In the genomic region with DNA sequence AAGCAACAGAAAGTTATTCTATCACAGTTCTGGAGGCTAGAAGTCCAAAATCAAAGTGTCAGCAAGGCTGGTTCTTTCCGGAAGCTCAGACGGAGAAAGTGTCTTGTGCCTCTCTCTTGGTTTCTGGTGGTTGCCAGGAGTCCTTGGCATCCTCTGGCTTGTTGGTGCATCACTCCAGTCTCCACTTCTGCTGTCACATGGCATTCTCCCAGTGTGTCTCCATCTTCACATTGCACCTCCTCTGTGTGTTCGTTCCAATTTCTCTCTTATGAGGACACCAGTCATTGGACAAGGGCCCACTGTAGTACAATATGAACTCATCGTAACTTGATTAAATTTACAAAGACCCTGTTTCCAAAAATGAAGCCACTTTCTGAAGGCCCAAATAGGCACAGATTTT, we compare ENCODE assay signal across 20 cellular contexts.
DNase-seq lines count a peak whose midpoint lies in the region; ATAC-seq and TF ChIP-seq lines count a peak whose summit lies in the region.
"Had no signal": no experiment of that assay in that cellular context is flagged by ENCODE, and none has a peak within 500 bp of the region (broad histone marks: within the 10 kb centered on the region; RNA-seq: fewer than 3 reads in every experiment).

No MANE protein-coding gene starts in this region.

- no peak overlapping the region for H2AK5ac ChIP-seq in mesenchymal stem cell (ENCODE audit: low read length, severe bottlenecking)

- no peak overlapping the region for H3K27ac Mint-ChIP-seq in stimulated activated memory B cell treated with anti-CD40 and anti-IgM and Interleukin-4, amounts not matched to agents 10 μg/mL and 1 μg/mL and 100 μg/mL, for 72 hours
- H3K27ac Mint-ChIP-seq: CD4-positive, alpha-beta T cell; CD8-positive, alpha-beta T cell had no signal

- H3K27ac ChIP-seq in mesenchymal stem cell (ENCODE audit: low read length, poor library complexity, severe bottlenecking) (no peak overlapping the region), suprapubic skin (no peak overlapping the region)
- H3K27ac ChIP-seq: BLaER1 treated with 17β-estradiol and CSF1 and Interleukin-3, amounts not matched to agents 10 nM and 100 nM; C4-2B had no signal

- no peak overlapping the region for H2BK15ac ChIP-seq in mesenchymal stem cell (ENCODE audit: low read depth, poor library complexity, severe bottlenecking)

- in situ Hi-C loops in G401 (cut with HindIII; ENCODE audit: low sequenced_read_pairs) = no loop called here

- no peak overlapping the region for H3K14ac ChIP-seq in mesenchymal stem cell (ENCODE audit: low read length in 2 of 2)

- H3K4me1 Mint-ChIP-seq in stimulated activated memory B cell treated with anti-CD40 and anti-IgM and Interleukin-4, amounts not matched to agents 10 μg/mL and 1 μg/mL and 100 μg/mL, for 72 hours = no peaks in the 10 kb centered on the region

- no peak overlapping the region for H2BK5ac ChIP-seq in mesenchymal stem cell (ENCODE audit: low read depth, low read length, poor library complexity, severe bottlenecking)

- no peaks in the 10 kb centered on the region for H3K79me1 ChIP-seq in mesenchymal stem cell (replicated peaks; ENCODE audit: low read length, poor library complexity, severe bottlenecking)

- H2BK120ac ChIP-seq in mesenchymal stem cell (ENCODE audit: low read depth, low read length) = no peak overlapping the region

- peaks cover 17 to 27% of the 10 kb centered on the region in 2 experiments for H3K27me3 ChIP-seq in mesenchymal stem cell (ENCODE audit: control insufficient read depth in 1 of 2, insufficient read depth in 1 of 2, low read length in 2 of 2)
- H3K27me3 ChIP-seq in suprapubic skin = no peaks in the 10 kb centered on the region
- H3K27me3 ChIP-seq: BE2C; BLaER1 treated with 17β-estradiol and CSF1 and Interleukin-3, amounts not matched to agents 10 nM and 100 nM had no signal

- 92% methylated on average over 4 of the region's 4 CpGs for WGBS in mesenchymal stem cell
- 85% methylated on average over 4 of the region's 4 CpGs for WGBS in suprapubic skin

- H3K18ac ChIP-seq in mesenchymal stem cell (ENCODE audit: low read depth in 1 of 2, low read length in 2 of 2) = no peak overlapping the region

- no peak overlapping the region for H3K9ac ChIP-seq in mesenchymal stem cell (ENCODE audit: low read length)
- H3K9ac ChIP-seq: BLaER1 treated with 17β-estradiol and CSF1 and Interleukin-3, amounts not matched to agents 10 nM and 100 nM had no signal

- no peak overlapping the region for H3K4me3 Mint-ChIP-seq in stimulated activated memory B cell treated with anti-CD40 and anti-IgM and Interleukin-4, amounts not matched to agents 10 μg/mL and 1 μg/mL and 100 μg/mL, for 72 hours
- H3K4me3 Mint-ChIP-seq: CD4-positive, alpha-beta T cell; CD8-positive, alpha-beta T cell had no signal

- H4K8ac ChIP-seq in mesenchymal stem cell (ENCODE audit: low read length) = no peak overlapping the region

- H3K4me1 ChIP-seq in mesenchymal stem cell (ENCODE audit: control insufficient read depth, insufficient read depth, low read depth, low read length) (no peaks in the 10 kb centered on the region), suprapubic skin (no peaks in the 10 kb centered on the region)
- H3K4me1 ChIP-seq: BE2C, Caco-2 had no signal

- H3K36me3 ChIP-seq in mesenchymal stem cell (ENCODE audit: control insufficient read depth in 1 of 2, insufficient read depth in 2 of 2, low read depth in 1 of 2, low read length in 2 of 2) = no peaks in the 10 kb centered on the region
- H3K36me3 ChIP-seq in suprapubic skin = no peaks in the 10 kb centered on the region
- H3K36me3 ChIP-seq: BE2C; BLaER1 treated with 17β-estradiol and CSF1 and Interleukin-3, amounts not matched to agents 10 nM and 100 nM had no signal

- H3K23ac ChIP-seq in mesenchymal stem cell (ENCODE audit: low read length in 2 of 2) = no peak overlapping the region

- peaks cover 12% of the 10 kb centered on the region for H3K27me3 Mint-ChIP-seq in stimulated activated memory B cell treated with anti-CD40 and anti-IgM and Interleukin-4, amounts not matched to agents 10 μg/mL and 1 μg/mL and 100 μg/mL, for 72 hours

- DNase-seq in G401 (ENCODE audit: low spot score) (peak; percentile 73), cerebellum (ENCODE audit: low spot score) (peak; percentile 52), mesenchymal stem cell (no peak), DMS153 treated with DMSO at 0.1 percent for 48 hours (lab: John Stamatoyannopoulos, UW; ENCODE audit: unreplicated experiment) (no peak), suprapubic skin (ENCODE audit: low spot score in 2 of 2) (no peak)
- DNase-seq: 8988T; ACHN; BE2C; Caco-2; Calu3; CD4-positive, alpha-beta T cell; CD8-positive, alpha-beta T cell; DMS53; DMS79; DND-41; EL; GF-D8 had no signal

- ATAC-seq in stimulated activated memory B cell treated with anti-CD40 and anti-IgM and Interleukin-4, amounts not matched to agents 10 μg/mL and 1 μg/mL and 100 μg/mL, for 72 hours = no peak
- ATAC-seq: CD8-positive, alpha-beta T cell had no signal

- no peaks in the 10 kb centered on the region for H3K9me3 ChIP-seq in mesenchymal stem cell (ENCODE audit: control insufficient read depth, low read length)
- no peaks in the 10 kb centered on the region for H3K9me3 ChIP-seq in suprapubic skin
- H3K9me3 ChIP-seq: BE2C; BLaER1 treated with 17β-estradiol and CSF1 and Interleukin-3, amounts not matched to agents 10 nM and 100 nM; Caco-2 had no signal

- TF ChIP-seq POLR2A in suprapubic skin (IDR thresholded peaks at IDR 0.05) = no peak

- H3K9me3 Mint-ChIP-seq in stimulated activated memory B cell treated with anti-CD40 and anti-IgM and Interleukin-4, amounts not matched to agents 10 μg/mL and 1 μg/mL and 100 μg/mL, for 72 hours = no peaks in the 10 kb centered on the region
- H3K9me3 Mint-ChIP-seq: CD4-positive, alpha-beta T cell; CD8-positive, alpha-beta T cell had no signal

- peak overlapping the region; percentile 35 for H4K91ac ChIP-seq in mesenchymal stem cell (ENCODE audit: low read length)

- no peak for TF ChIP-seq EP300 in suprapubic skin (IDR thresholded peaks at IDR 0.05)

- no peak overlapping the region for H3K4ac ChIP-seq in mesenchymal stem cell (ENCODE audit: low read depth in 1 of 2, low read length in 2 of 2)

- H3K4me3 ChIP-seq in mesenchymal stem cell (ENCODE audit: insufficient read depth in 1 of 2, low read depth in 1 of 2, low read length in 2 of 2) (no peak overlapping the region), suprapubic skin (no peak overlapping the region)
- H3K4me3 ChIP-seq: BLaER1 treated with 17β-estradiol and CSF1 and Interleukin-3, amounts not matched to agents 10 nM and 100 nM had no signal

- H2BK12ac ChIP-seq in mesenchymal stem cell (ENCODE audit: low read length in 2 of 2) = no peak overlapping the region

- TF ChIP-seq CTCF in suprapubic skin (IDR thresholded peaks at IDR 0.05) = no peak

- H3K4me2 ChIP-seq in mesenchymal stem cell (ENCODE audit: low read length, poor library complexity, severe bottlenecking) = no peak overlapping the region

- H3K36me3 Mint-ChIP-seq in stimulated activated memory B cell treated with anti-CD40 and anti-IgM and Interleukin-4, amounts not matched to agents 10 μg/mL and 1 μg/mL and 100 μg/mL, for 72 hours = no peaks in the 10 kb centered on the region
- H3K36me3 Mint-ChIP-seq: CD8-positive, alpha-beta T cell had no signal

- no peak overlapping the region for H2AFZ ChIP-seq in mesenchymal stem cell (ENCODE audit: low read depth, low read length)

Comparison
In these comparisons a context has a peak if more than half of its experiments do, and no peak if none do; other contexts are left out.
1. DNase-seq: peak in G401 (single experiment) and cerebellum (single experiment); none in mesenchymal stem cell (single experiment), DMS153 treated with DMSO at 0.1 percent for 48 hours (single experiment) and suprapubic skin (0 of 2).